8 cellular contexts compared by ENCODE assay signal in the genomic region with DNA sequence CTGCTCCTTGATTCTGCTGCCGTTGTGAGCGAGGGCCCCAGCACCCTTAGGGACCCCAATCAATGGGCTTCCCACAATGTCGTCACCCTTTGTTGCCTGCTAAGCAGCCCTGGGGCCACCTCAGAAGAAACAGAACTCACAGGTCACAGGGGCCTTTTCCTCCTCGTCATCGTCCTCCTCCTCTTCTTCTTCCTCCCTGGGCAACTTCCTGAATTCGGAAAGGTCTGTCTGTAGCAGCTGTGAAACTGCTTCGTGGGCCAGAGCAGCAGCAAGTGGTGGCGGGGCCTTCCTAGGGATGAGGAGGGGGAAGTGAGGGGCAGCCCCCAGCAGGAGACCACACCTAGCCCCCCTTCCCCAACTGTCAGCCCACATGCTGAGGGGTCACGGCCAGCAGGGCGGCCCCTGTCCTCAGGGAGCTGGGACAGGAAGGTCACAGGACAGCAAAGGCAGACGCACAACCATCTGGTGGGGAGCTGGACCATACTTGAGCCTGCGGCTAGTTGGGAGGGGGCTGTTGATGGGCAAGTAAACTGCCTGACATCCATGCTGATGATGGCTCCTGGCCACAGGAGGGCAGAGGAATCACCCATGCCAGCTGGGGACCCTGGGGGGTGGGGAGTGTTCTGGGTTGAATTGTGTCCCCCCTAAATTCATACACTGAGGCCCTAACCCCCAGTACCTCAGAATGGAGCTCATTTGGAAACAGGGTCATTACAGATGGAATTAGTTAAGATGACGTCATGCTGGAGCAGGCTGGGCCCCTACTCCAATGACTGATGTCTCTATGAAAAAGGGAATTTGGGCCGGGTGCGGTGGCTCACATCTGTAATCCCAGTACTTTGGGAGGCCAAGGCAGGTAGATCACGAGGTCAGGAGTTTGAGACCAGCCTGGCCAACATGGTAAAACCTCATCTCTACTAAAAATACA. TPM values are rescaled to one million over a fixed set of nuclear protein-coding genes. Genes with fewer than 3 reads are reported as not detected.
A peak's percentile ranks its signal among the peaks of the same experiment; 100 is the strongest.
DNase-seq lines count a peak whose midpoint lies in the region; ATAC-seq and TF ChIP-seq lines count a peak whose summit lies in the region.

No MANE protein-coding gene starts in this region.

- TF ChIP-seq POLR2A in GM18505 (IDR thresholded peaks at IDR 0.05; ENCODE audit: borderline replicate concordance, extremely low read depth, insufficient read depth, insufficient read length): no peak

- H3K27ac ChIP-seq in AG04450 (ENCODE audit: low read depth, low read length): peak overlapping the region; percentile 21
- H3K27ac ChIP-seq in colonic mucosa: peak overlapping the region; percentile 95

- H3K4me3 ChIP-seq in AG04450 (ENCODE audit: low read depth, low read length): no peak overlapping the region
- H3K4me3 ChIP-seq in Loucy (ENCODE audit: low read length, poor library complexity, severe bottlenecking): peak overlapping the region; percentile 92
- H3K4me3 ChIP-seq in colonic mucosa: no peak overlapping the region

- H3K79me2 ChIP-seq in Loucy (ENCODE audit: insufficient read depth, low read length): peaks cover 26% of the 10 kb centered on the region

- ATAC-seq in naive thymus-derived CD8-positive, alpha-beta T cell: no peak
- ATAC-seq in GM18505 (IDR thresholded peaks at IDR 0.05; ENCODE audit: unreplicated experiment): no peak
- no peak for ATAC-seq in stimulated activated naive CD8-positive, alpha-beta T cell treated with anti-CD3 and anti-CD28 coated beads, Interleukin-15, amount 100 ng/mL, for 72 hours
- ATAC-seq in HG02798 (IDR thresholded peaks at IDR 0.05; ENCODE audit: poor library complexity, unreplicated experiment): no peak

- intact Hi-C loops in colonic mucosa (cut with DNase I): loop anchor here (5.0 kb wide), 1 partner anchor 227 kb away; no protein-coding TSS in a partner anchor

- no peaks in the 10 kb centered on the region for H3K9me3 Mint-ChIP-seq in naive thymus-derived CD8-positive, alpha-beta T cell
- no peaks in the 10 kb centered on the region for H3K9me3 Mint-ChIP-seq in stimulated activated naive CD8-positive, alpha-beta T cell treated with anti-CD3 and anti-CD28 coated beads, Interleukin-15, amount 100 ng/mL, for 72 hours

- no peak overlapping the region for H2AFZ ChIP-seq in Loucy (ENCODE audit: low read length)

- H3K27me3 ChIP-seq in AG04450 (ENCODE audit: control insufficient read depth, insufficient read depth, low read length) (no peaks in the 10 kb centered on the region), Loucy (ENCODE audit: insufficient read depth, low read length, poor library complexity, severe bottlenecking) (no peaks in the 10 kb centered on the region), colonic mucosa (no peaks in the 10 kb centered on the region)

- peak overlapping the region; percentile 98 for H3K9ac ChIP-seq in Loucy (ENCODE audit: low read depth, low read length, poor library complexity, severe bottlenecking)
- peak overlapping the region; percentile 19 to 89 for H3K9ac ChIP-seq in colonic mucosa (ENCODE audit: low read depth in 2 of 2, low read length in 2 of 2)

- peaks cover 5% of the 10 kb centered on the region; the same call in 1 of the 2 replicates for H3K36me3 ChIP-seq in Loucy (ENCODE audit: insufficient read depth, low read length)
- H3K36me3 ChIP-seq in colonic mucosa: no peaks in the 10 kb centered on the region

- H3K4me1 ChIP-seq in Loucy (ENCODE audit: insufficient read depth, low read length, poor library complexity, severe bottlenecking) (peaks cover 67% of the 10 kb centered on the region), colonic mucosa (peaks cover 18% of the 10 kb centered on the region)

- POLR2A ChIA-PET in AG04450 (lab: Yijun Ruan, JAX): no interaction called here
- POLR2A ChIA-PET in naive thymus-derived CD8-positive, alpha-beta T cell (lab: Charles Lee): interaction anchor here (0.6 to 3.8 kb wide), 3 partner anchors 13 to 281 kb away, joined by 5 to 16 read pairs (median 7); partner anchors contain the start of gene PPM1F

- H3K36me3 Mint-ChIP-seq in naive thymus-derived CD8-positive, alpha-beta T cell: peaks cover 0 to 22% (median 2%) of the 10 kb centered on the region in 3 donors

- peaks cover 9% of the 10 kb centered on the region; the same call in 1 of the 2 replicates for H3F3A ChIP-seq in Loucy (ENCODE audit: low read depth)

- peaks cover 25 to 59% (median 40%) of the 10 kb centered on the region in 4 donors for H3K4me1 Mint-ChIP-seq in naive thymus-derived CD8-positive, alpha-beta T cell
- H3K4me1 Mint-ChIP-seq in stimulated activated naive CD8-positive, alpha-beta T cell treated with anti-CD3 and anti-CD28 coated beads, Interleukin-15, amount 100 ng/mL, for 72 hours: peaks cover 66% of the 10 kb centered on the region

- H4K20me1 ChIP-seq in Loucy (ENCODE audit: insufficient read depth, low read length, poor library complexity, severe bottlenecking): no peaks in the 10 kb centered on the region

- H3K9me3 ChIP-seq in AG04450 (ENCODE audit: control insufficient read depth, insufficient read depth, low read length): no peaks in the 10 kb centered on the region; the same call in 1 of the 2 replicates
- H3K9me3 ChIP-seq in Loucy (ENCODE audit: insufficient read depth, low read depth, low read length): no peaks in the 10 kb centered on the region
- H3K9me3 ChIP-seq in colonic mucosa: no peaks in the 10 kb centered on the region

- H3K27ac Mint-ChIP-seq in naive thymus-derived CD8-positive, alpha-beta T cell: peak overlapping the region in 9 of 10 donors; percentile 3 to 90 (median 84)
- H3K27ac Mint-ChIP-seq in stimulated activated naive CD8-positive, alpha-beta T cell treated with anti-CD3 and anti-CD28 coated beads, Interleukin-15, amount 100 ng/mL, for 72 hours: peak overlapping the region in 1 of 2 donors; percentile 79

- TF ChIP-seq CTCF in AG04450 (IDR thresholded peaks at IDR 0.05; ENCODE audit: low read depth, low read length) (no peak), Loucy (conservative IDR thresholded peaks at IDR 0.05; ENCODE audit: low read length) (peak; percentile 20; the same call in 1 of the 2 replicates), colonic mucosa (IDR thresholded peaks at IDR 0.05) (no peak)

- H3K9me2 ChIP-seq in Loucy (replicated peaks; ENCODE audit: low read depth, low read length): no peaks in the 10 kb centered on the region

- H3K4me3 Mint-ChIP-seq in naive thymus-derived CD8-positive, alpha-beta T cell: peak overlapping the region in 8 of 10 donors; percentile 22 to 89 (median 66)
- H3K4me3 Mint-ChIP-seq in stimulated activated naive CD8-positive, alpha-beta T cell treated with anti-CD3 and anti-CD28 coated beads, Interleukin-15, amount 100 ng/mL, for 72 hours: peak overlapping the region in 1 of 2 donors; percentile 40

- peak overlapping the region; percentile 85 for H3K4me2 ChIP-seq in Loucy (ENCODE audit: low read depth, low read length, poor library complexity, severe bottlenecking)

- H3K27me3 Mint-ChIP-seq in naive thymus-derived CD8-positive, alpha-beta T cell: no peaks in the 10 kb centered on the region
- H3K27me3 Mint-ChIP-seq in stimulated activated naive CD8-positive, alpha-beta T cell treated with anti-CD3 and anti-CD28 coated beads, Interleukin-15, amount 100 ng/mL, for 72 hours: no peaks in the 10 kb centered on the region

- CTCF ChIA-PET in AG04450 (lab: Charles Lee): interaction anchor here (0.6 to 4.8 kb wide), 10 partner anchors 8 to 228 kb away, joined by 3 to 32 read pairs (median 4); partner anchors contain the start of gene PPM1F

- DNase-seq in AG04450 (ENCODE audit: low read depth, low spot score) (no peak), colonic mucosa (no peak), DMS79 treated with DMSO at 0.1 percent for 48 hours (lab: John Stamatoyannopoulos, UW) (no peak)
- peak in 1 of 10 donors; percentile 49 for DNase-seq in naive thymus-derived CD8-positive, alpha-beta T cell
- DNase-seq in stimulated activated naive CD8-positive, alpha-beta T cell treated with anti-CD3 and anti-CD28 coated beads, Interleukin-15, amount 100 ng/mL, for 72 hours: no peak

RNA-seq across cellular contexts. Expression of gene PPM1F, which starts 13.0 kb away (rescaled TPM):
- polyA plus RNA-seq in AG04450 (2011; rRNA removed): 17.7 and 21.2 TPM in 2 replicates
- polyA minus RNA-seq in AG04450 (2011; rRNA and poly(A)+ RNA removed): 11.4 and 12.0 TPM in 2 replicates
- total RNA-seq in colonic mucosa: 10 to 100 TPM in 1 of 2 donors, 1 to 10 TPM in 1; 9.5 to 15.3 TPM
- 10 to 100 TPM; 23.6 to 25.1 TPM for total RNA-seq in naive thymus-derived CD8-positive, alpha-beta T cell
- polyA plus RNA-seq in naive thymus-derived CD8-positive, alpha-beta T cell: 1 to 10 TPM; 8.3 to 9.9 (median 9.6) TPM

RNA-seq across cellular contexts. Expression of gene TOP3B, which starts 42.9 kb away (rescaled TPM):
- polyA plus RNA-seq in AG04450 (2011; rRNA removed): 10.3 and 13.2 TPM in 2 replicates
- 15.9 and 21.4 TPM in 2 replicates for polyA minus RNA-seq in AG04450 (2011; rRNA and poly(A)+ RNA removed)
- 10 to 100 TPM; 20.1 to 37.4 TPM for total RNA-seq in colonic mucosa
- total RNA-seq in naive thymus-derived CD8-positive, alpha-beta T cell: 10 to 100 TPM; 69.6 to 70.5 TPM
- 10 to 100 TPM in 2 of 3 donors, 1 to 10 TPM in 1; 9.6 to 18.3 (median 11.2) TPM for polyA plus RNA-seq in naive thymus-derived CD8-positive, alpha-beta T cell
